In genomic region chr6:130993292-130993765, GRCh38 we compare ENCODE assay signal across 24 cellular contexts.
DNase-seq lines count a peak whose midpoint lies in the region; ATAC-seq, FAIRE-seq and TF ChIP-seq lines count a peak whose summit lies in the region.
"Had no signal": no experiment of that assay in that cellular context is flagged by ENCODE, and none has a peak within 500 bp of the region (broad histone marks: within the 10 kb centered on the region; RNA-seq: fewer than 3 reads in every experiment).

No MANE protein-coding gene starts in this region.

- H3K27ac Mint-ChIP-seq in T-helper 17 cell = no peak overlapping the region
- no peak overlapping the region for H3K27ac Mint-ChIP-seq in activated CD4-positive, alpha-beta memory T cell treated with anti-CD3 and anti-CD28 coated beads, Interleukin-2, amount 10 ng/mL, durations not matched to agents 7 days and 5 days
- H3K27ac Mint-ChIP-seq: activated CD8-positive, alpha-beta memory T cell treated with anti-CD3 and anti-CD28 coated beads, Interleukin-2, amount 10 ng/mL, durations not matched to agents 7 days and 5 days; B cell; HFFc6; naive thymus-derived CD4-positive, alpha-beta T cell had no signal

- no peak for ATAC-seq in T-helper 17 cell
- ATAC-seq: activated CD8-positive, alpha-beta memory T cell treated with anti-CD3 and anti-CD28 coated beads, Interleukin-2, amount 10 ng/mL, durations not matched to agents 7 days and 5 days; naive thymus-derived CD4-positive, alpha-beta T cell; Panc1 had no signal

- H3K4me1 ChIP-seq in OCI-LY7 (ENCODE audit: insufficient read depth, low read length, poor library complexity, severe bottlenecking) = peaks cover 14% of the 10 kb centered on the region
- H3K4me1 ChIP-seq in H1 (replicated peaks in 1 of 4; ENCODE audit: control insufficient read depth in 3 of 4, insufficient read depth in 4 of 4, low read length in 3 of 4) = peaks cover 0 to 14% (median 4%) of the 10 kb centered on the region in 4 experiments; a peak in 2 of 7 replicates

- H3K9me3 Mint-ChIP-seq in activated CD4-positive, alpha-beta memory T cell treated with anti-CD3 and anti-CD28 coated beads, Interleukin-2, amount 10 ng/mL, durations not matched to agents 7 days and 5 days = no peaks in the 10 kb centered on the region
- H3K9me3 Mint-ChIP-seq: HFFc6 had no signal

- H2BK20ac ChIP-seq in H1 (ENCODE audit: low read length) = no peak overlapping the region

- H2BK5ac ChIP-seq in H1 (ENCODE audit: low read depth, low read length) = 0 out of 2 replicates have a peak overlapping the region, but pooled peaks have one; percentile 23

- no peak overlapping the region for H3K9ac ChIP-seq in H1 (replicated peaks in 1 of 4; ENCODE audit: extremely low read depth in 1 of 4, low read depth in 3 of 4, low read length in 3 of 4)

- DNase-seq in activated effector memory CD4-positive, alpha-beta T cell treated with anti-CD3 and anti-CD28 coated beads, Interleukin-2, amount 50 U/mL, for 16 hours = peak; percentile 53
- no peak for DNase-seq in activated effector memory CD4-positive, alpha-beta T cell treated with Interleukin-2 at 50 U/mL for 16 hours
- peak; percentile 48 for DNase-seq in OCI-LY7 (ENCODE audit: low spot score)
- DNase-seq in H1 (ENCODE audit: low read depth in 1 of 2, low spot score in 2 of 2) = peak in 1 of 2 experiments; percentile 13
- peak; percentile 38 for DNase-seq in mucosa of gallbladder (ENCODE audit: low spot score)
- DNase-seq in T-helper 17 cell = no peak
- no peak for DNase-seq in activated CD4-positive, alpha-beta memory T cell treated with anti-CD3 and anti-CD28 coated beads, Interleukin-2, amount 10 ng/mL, durations not matched to agents 7 days and 5 days
- DNase-seq in AG08395 (ENCODE audit: low spot score) = no peak
- DNase-seq: 8988T; activated CD4-positive, alpha-beta T cell treated with anti-CD3 and anti-CD28 coated beads for 1 hour; activated CD8-positive, alpha-beta memory T cell treated with anti-CD3 and anti-CD28 coated beads, Interleukin-2, amount 10 ng/mL, durations not matched to agents 7 days and 5 days; head of caudate nucleus; HFFc6; naive thymus-derived CD4-positive, alpha-beta T cell; NCI-H1048; NCI-H1930; NCI-H2227 treated with DMSO at 0.1 percent for 48 hours; substantia nigra; T-helper 9 cell had no signal

- no peak overlapping the region for H2BK120ac ChIP-seq in H1 (replicated peaks; ENCODE audit: low read depth, low read length)

- H3K4me1 Mint-ChIP-seq in T-helper 17 cell = peaks cover 3% of the 10 kb centered on the region
- no peaks in the 10 kb centered on the region for H3K4me1 Mint-ChIP-seq in activated CD4-positive, alpha-beta memory T cell treated with anti-CD3 and anti-CD28 coated beads, Interleukin-2, amount 10 ng/mL, durations not matched to agents 7 days and 5 days
- H3K4me1 Mint-ChIP-seq: activated CD8-positive, alpha-beta memory T cell treated with anti-CD3 and anti-CD28 coated beads, Interleukin-2, amount 10 ng/mL, durations not matched to agents 7 days and 5 days had no signal

- intact Hi-C loops in OCI-LY7 (cut with micrococcal nuclease; ENCODE audit: unreplicated experiment) = no loop called here

- no peaks in the 10 kb centered on the region for H3K27me3 Mint-ChIP-seq in T-helper 17 cell
- H3K27me3 Mint-ChIP-seq in activated CD4-positive, alpha-beta memory T cell treated with anti-CD3 and anti-CD28 coated beads, Interleukin-2, amount 10 ng/mL, durations not matched to agents 7 days and 5 days = no peaks in the 10 kb centered on the region
- H3K27me3 Mint-ChIP-seq: activated CD8-positive, alpha-beta memory T cell treated with anti-CD3 and anti-CD28 coated beads, Interleukin-2, amount 10 ng/mL, durations not matched to agents 7 days and 5 days; B cell; naive thymus-derived CD4-positive, alpha-beta T cell had no signal

- H3K27me3 ChIP-seq in H1 (replicated peaks in 1 of 4; ENCODE audit: control insufficient read depth in 3 of 4, extremely low read depth in 1 of 4, insufficient read depth in 3 of 4, low read length in 3 of 4) = no peaks in the 10 kb centered on the region
- H3K27me3 ChIP-seq: vagina had no signal

- no peak overlapping the region for H2AFZ ChIP-seq in OCI-LY7 (ENCODE audit: low read length)
- H2AFZ ChIP-seq in H1 (ENCODE audit: low read length) = no peak overlapping the region

- H3K36me3 Mint-ChIP-seq in T-helper 17 cell (ENCODE audit: low read depth) = peaks cover 2% of the 10 kb centered on the region
- no peaks in the 10 kb centered on the region for H3K36me3 Mint-ChIP-seq in activated CD4-positive, alpha-beta memory T cell treated with anti-CD3 and anti-CD28 coated beads, Interleukin-2, amount 10 ng/mL, durations not matched to agents 7 days and 5 days (ENCODE audit: low read depth)
- H3K36me3 Mint-ChIP-seq: activated CD8-positive, alpha-beta memory T cell treated with anti-CD3 and anti-CD28 coated beads, Interleukin-2, amount 10 ng/mL, durations not matched to agents 7 days and 5 days had no signal

- H3K36me3 ChIP-seq in OCI-LY7 (ENCODE audit: insufficient read depth, low read length) = peaks cover 8% of the 10 kb centered on the region
- no peaks in the 10 kb centered on the region for H3K36me3 ChIP-seq in H1 (ENCODE audit: control insufficient read depth in 2 of 4, insufficient read depth in 4 of 4, low read length in 3 of 4)
- H3K36me3 ChIP-seq: vagina had no signal

- no TSS peak for BruUV-seq in OCI-LY7 (replicated peaks; lab: Mats Ljungman, UMichigan)

- no peak overlapping the region for H4K8ac ChIP-seq in H1 (ENCODE audit: extremely low read depth, insufficient read depth, low read length)

- no peak overlapping the region for H3K4ac ChIP-seq in H1 (replicated peaks; ENCODE audit: insufficient read length, low read depth, low read length)

- H3K27ac ChIP-seq in OCI-LY7 (ENCODE audit: low read depth, low read length, poor library complexity, severe bottlenecking) (peak overlapping the region; percentile 0), H1 (ENCODE audit: low read depth, low read length) (no peak overlapping the region)
- H3K27ac ChIP-seq: coronary artery, SK-N-MC, vagina had no signal

- TF ChIP-seq CTCF in OCI-LY7 (conservative IDR thresholded peaks at IDR 0.05; ENCODE audit: low read length) = no peak
- no peak for TF ChIP-seq CTCF in H1 (IDR thresholded peaks at IDR 0.05; ENCODE audit: control extremely low read depth in 1 of 3, insufficient read depth in 1 of 3, low read depth in 1 of 3, low read length in 3 of 3)

- no peak overlapping the region for H3K23ac ChIP-seq in H1 (ENCODE audit: insufficient read length)

- CTCF ChIA-PET in OCI-LY7 (lab: Charles Lee; ENCODE audit: unreplicated experiment) = no interaction called here
- CTCF ChIA-PET in H1 (lab: Charles Lee; ENCODE audit: partially characterized antibody) = interaction anchor here (0.6 to 0.8 kb wide), 2 partner anchors 9 to 90 kb away, joined by 3 to 4 read pairs; no protein-coding TSS in a partner anchor
- CTCF ChIA-PET in activated CD4-positive, alpha-beta memory T cell treated with anti-CD3 and anti-CD28 coated beads, Interleukin-2, amount 10 ng/mL, durations not matched to agents 7 days and 5 days (lab: Charles Lee) = interaction anchor here (1.4 kb wide), 1 partner anchor 9 kb away, joined by 3 read pairs; no protein-coding TSS in a partner anchor

- no peak overlapping the region for H3K18ac ChIP-seq in H1 (ENCODE audit: extremely low read depth, low read length)

- no peak for TF ChIP-seq POLR2A in H1 (IDR thresholded peaks at IDR 0.05; ENCODE audit: control extremely low read depth in 1 of 2, low read depth in 2 of 2, low read length in 2 of 2)

- H3K4me2 ChIP-seq in OCI-LY7 (ENCODE audit: low read length) (peak overlapping the region; percentile 25; the same call in 1 of the 2 replicates), H1 (ENCODE audit: insufficient read depth in 1 of 2, low read depth in 2 of 2, low read length in 2 of 2) (no peak overlapping the region)

- H2AK5ac ChIP-seq in H1 (ENCODE audit: low read depth, low read length) = no peak overlapping the region

- H3K23me2 ChIP-seq in H1 (ENCODE audit: low read depth, low read length) = no peaks in the 10 kb centered on the region

- H3K9me3 ChIP-seq in OCI-LY7 (ENCODE audit: low read length) = peaks cover 6% of the 10 kb centered on the region; the same call in 1 of the 2 replicates
- H3K9me3 ChIP-seq in H1 (ENCODE audit: insufficient read depth in 2 of 2, low read depth in 1 of 2, low read length in 1 of 2) = no peaks in the 10 kb centered on the region
- no peaks in the 10 kb centered on the region for H3K9me3 ChIP-seq in T-helper 17 cell (ENCODE audit: control insufficient read depth, low read length, poor library complexity, severe bottlenecking)
- H3K9me3 ChIP-seq: vagina had no signal

- WGBS in H1 (ENCODE audit: extremely low coverage in 1 of 2, insufficient coverage in 1 of 2, insufficient read length in 1 of 2, insufficient replicate concordance in 2 of 2, low coverage in 1 of 2, low lambda C conversion rate in 2 of 2, missing lambda C conversion rate in 1 of 2), 2 experiments = 87% methylated on average over 11 of the region's 11 CpGs; no CpG with 5 or more reads in 1 of the 2 experiments

- no peak overlapping the region for H2BK15ac ChIP-seq in H1 (ENCODE audit: low read length)

- H3K4me3 ChIP-seq in OCI-LY7 (ENCODE audit: low read depth, low read length, poor library complexity, severe bottlenecking) = no peak overlapping the region
- no peak overlapping the region for H3K4me3 ChIP-seq in H1 (ENCODE audit: extremely low read depth in 1 of 4, insufficient read depth in 2 of 4, low read depth in 3 of 4, low read length in 4 of 4)
- H3K4me3 ChIP-seq: coronary artery, SK-N-MC, vagina had no signal

- no peak for TF ChIP-seq EP300 in H1 (IDR thresholded peaks at IDR 0.05; ENCODE audit: borderline replicate concordance in 1 of 2, low read depth in 2 of 2, low read length in 2 of 2)

- no peak for TF ChIP-seq RAD21 in H1 (IDR thresholded peaks at IDR 0.05 in 1 of 2, conservative IDR thresholded peaks at IDR 0.05 in 1 of 2; ENCODE audit: low read depth in 2 of 2, low read length in 2 of 2)

- H3K56ac ChIP-seq in H1 (replicated peaks; ENCODE audit: insufficient read length, low read depth, low read length) = no peak overlapping the region

- no peak for FAIRE-seq in H1 (lab: Jason Lieb, UNC)

- no peak overlapping the region for H3K14ac ChIP-seq in H1 (ENCODE audit: insufficient read length)

- H4K5ac ChIP-seq in H1 (ENCODE audit: insufficient read length, low read depth, low read length) = no peak overlapping the region

- no peak overlapping the region for H2BK12ac ChIP-seq in H1 (ENCODE audit: low read depth, low read length)

- H3K79me2 ChIP-seq in OCI-LY7 (ENCODE audit: insufficient read depth, low read depth, low read length) (peaks cover 31% of the 10 kb centered on the region), H1 (ENCODE audit: control insufficient read depth in 1 of 2, insufficient read depth in 2 of 2, low read length in 2 of 2) (peaks cover 0 to 20% of the 10 kb centered on the region in 2 experiments; a peak in 2 of 4 replicates)

- POLR2A ChIA-PET in OCI-LY7 (lab: Charles Lee) = interaction anchor here (0.7 to 1.7 kb wide), 3 partner anchors 11 to 22 kb away, joined by 3 to 6 read pairs (median 4); no protein-coding TSS in a partner anchor
- POLR2A ChIA-PET in H1 (lab: Charles Lee; ENCODE audit: partially characterized antibody) = no interaction called here
- POLR2A ChIA-PET in activated CD4-positive, alpha-beta memory T cell treated with anti-CD3 and anti-CD28 coated beads, Interleukin-2, amount 10 ng/mL, durations not matched to agents 7 days and 5 days (lab: Charles Lee) = no interaction called here

- no peak overlapping the region for H4K91ac ChIP-seq in H1 (replicated peaks; ENCODE audit: insufficient read length, low read length)

- H3K4me3 Mint-ChIP-seq in T-helper 17 cell = no peak overlapping the region
- no peak overlapping the region for H3K4me3 Mint-ChIP-seq in activated CD4-positive, alpha-beta memory T cell treated with anti-CD3 and anti-CD28 coated beads, Interleukin-2, amount 10 ng/mL, durations not matched to agents 7 days and 5 days
- H3K4me3 Mint-ChIP-seq: activated CD8-positive, alpha-beta memory T cell treated with anti-CD3 and anti-CD28 coated beads, Interleukin-2, amount 10 ng/mL, durations not matched to agents 7 days and 5 days; B cell; HFFc6; naive thymus-derived CD4-positive, alpha-beta T cell had no signal

- H3K9me2 ChIP-seq in OCI-LY7 (ENCODE audit: insufficient read depth, low read length) = no peaks in the 10 kb centered on the region

- H4K20me1 ChIP-seq in OCI-LY7 (ENCODE audit: insufficient read depth, low read length) (0 out of 2 replicates have a peak, but pooled peaks cover 4% of the 10 kb centered on the region), H1 (replicated peaks in 1 of 2; ENCODE audit: control insufficient read depth in 1 of 2, insufficient read depth in 2 of 2, low read length in 2 of 2) (no peaks in the 10 kb centered on the region)

- H3K79me1 ChIP-seq in H1 (ENCODE audit: low read depth, low read length) = peaks cover 5% of the 10 kb centered on the region

Comparison
In these comparisons a context has a peak if more than half of its experiments do, and no peak if none do; other contexts are left out.
1. DNase-seq: peak in activated effector memory CD4-positive, alpha-beta T cell treated with anti-CD3 and anti-CD28 coated beads, Interleukin-2, amount 50 U/mL, for 16 hours (single experiment), OCI-LY7 (single experiment) and mucosa of gallbladder (single experiment); none in activated effector memory CD4-positive, alpha-beta T cell treated with Interleukin-2 at 50 U/mL for 16 hours (single experiment), T-helper 17 cell (0 of 3), activated CD4-positive, alpha-beta memory T cell treated with anti-CD3 and anti-CD28 coated beads, Interleukin-2, amount 10 ng/mL, durations not matched to agents 7 days and 5 days (single experiment) and AG08395 (single experiment).